Comparison of ENCODE assay signal across 9 cellular contexts in genomic region chr18:26103579-26103978, GRCh38. TPM values are rescaled to one million over a fixed set of nuclear protein-coding genes. Genes with fewer than 3 reads are reported as not detected.
A peak's percentile ranks its signal among the peaks of the same experiment; 100 is the strongest.
DNase-seq lines count a peak whose midpoint lies in the region; ATAC-seq and TF ChIP-seq lines count a peak whose summit lies in the region.
"Had no signal": no experiment of that assay in that cellular context is flagged by ENCODE, and none has a peak within 500 bp of the region (broad histone marks: within the 10 kb centered on the region; RNA-seq: fewer than 3 reads in every experiment).

No MANE protein-coding gene starts in this region.

- ATAC-seq in HG02610 (IDR thresholded peaks at IDR 0.05; ENCODE audit: unreplicated experiment) (no peak), HG03095 (IDR thresholded peaks at IDR 0.05; ENCODE audit: unreplicated experiment) (no peak)

- peaks cover 7% of the 10 kb centered on the region for H3K27me3 Mint-ChIP-seq in Caco-2 (ENCODE audit: insufficient read depth, unreplicated experiment)

- no TSS peak for BruUV-seq in Caco-2 (replicated peaks; lab: Mats Ljungman, UMichigan)

- POLR2A ChIA-PET in Caco-2 (lab: Charles Lee) = no interaction called here

- H3K27ac ChIP-seq in osteoblast (ENCODE audit: low read depth, low read length) = no peak overlapping the region
- H3K27ac ChIP-seq: left ventricle myocardium inferior had no signal

- H3K4me2 ChIP-seq in osteoblast (ENCODE audit: insufficient read depth, low read length) = no peak overlapping the region

- no peak overlapping the region for H3K27ac Mint-ChIP-seq in Caco-2 (ENCODE audit: unreplicated experiment)

- no peaks in the 10 kb centered on the region for H3K36me3 ChIP-seq in osteoblast (ENCODE audit: insufficient read depth, low read length)
- H3K36me3 ChIP-seq in Caco-2 (ENCODE audit: control insufficient read depth, insufficient read depth, low read length) = no peaks in the 10 kb centered on the region
- H3K36me3 ChIP-seq: left ventricle myocardium inferior had no signal

- no peaks in the 10 kb centered on the region for H3K4me1 Mint-ChIP-seq in Caco-2 (ENCODE audit: low read depth, unreplicated experiment)

- no peaks in the 10 kb centered on the region for H3K36me3 Mint-ChIP-seq in Caco-2 (ENCODE audit: insufficient read depth, unreplicated experiment)

- no peak overlapping the region for H2AFZ ChIP-seq in osteoblast (ENCODE audit: low read length)

- H4K20me1 ChIP-seq in osteoblast (ENCODE audit: insufficient read depth, low read length) = no peaks in the 10 kb centered on the region

- H3K4me3 Mint-ChIP-seq in Caco-2 (ENCODE audit: unreplicated experiment) = no peak overlapping the region

- H3K79me2 ChIP-seq in osteoblast (ENCODE audit: insufficient read depth, low read length) = no peaks in the 10 kb centered on the region

- CTCF ChIA-PET in Caco-2 (lab: Charles Lee) = no interaction called here

- H3K4me3 ChIP-seq in osteoblast (ENCODE audit: insufficient read depth, low read length) (no peak overlapping the region), Caco-2 (ENCODE audit: low read depth, low read length) (no peak overlapping the region)
- H3K4me3 ChIP-seq: left ventricle myocardium inferior had no signal

- peak; percentile 46 for DNase-seq in ELF-1 (ENCODE audit: low read depth, low spot score)
- DNase-seq in NAMALWA (ENCODE audit: low spot score) = peak; percentile 54
- DNase-seq in activated naive CD4-positive, alpha-beta T cell treated with anti-CD3 and anti-CD28 coated beads, Interleukin-2, amount 50 U/mL, for 16 hours = peak; percentile 36
- DNase-seq in osteoblast (ENCODE audit: insufficient read length, low spot score, missing footprints) = peak; percentile 43
- no peak for DNase-seq in Caco-2
- DNase-seq in NOMO-1 treated with DMSO at 0.1 percent for 48 hours (lab: John Stamatoyannopoulos, UW; ENCODE audit: unreplicated experiment) = no peak
- DNase-seq: left ventricle myocardium inferior had no signal

- H3K4me1 ChIP-seq in osteoblast (ENCODE audit: insufficient read depth, low read length) = no peaks in the 10 kb centered on the region
- H3K4me1 ChIP-seq in Caco-2 = no peaks in the 10 kb centered on the region
- H3K4me1 ChIP-seq: left ventricle myocardium inferior had no signal

- no peak for TF ChIP-seq CTCF in osteoblast (IDR thresholded peaks at IDR 0.05; ENCODE audit: extremely low read depth, low read depth, low read length)
- TF ChIP-seq CTCF in Caco-2 (IDR thresholded peaks at IDR 0.05; ENCODE audit: insufficient read depth in 1 of 2, low read depth in 1 of 2, low read length in 1 of 2, severe bottlenecking in 1 of 2, unreplicated experiment in 1 of 2) = no peak

- no peaks in the 10 kb centered on the region for H3K9me3 ChIP-seq in osteoblast (ENCODE audit: low read depth, low read length)
- no peaks in the 10 kb centered on the region for H3K9me3 ChIP-seq in Caco-2
- H3K9me3 ChIP-seq: left ventricle myocardium inferior had no signal

- no peaks in the 10 kb centered on the region for H3K9me3 Mint-ChIP-seq in Caco-2 (ENCODE audit: unreplicated experiment)

- H3K27me3 ChIP-seq in osteoblast (ENCODE audit: insufficient read depth, low read length) (no peaks in the 10 kb centered on the region), Caco-2 (replicated peaks; ENCODE audit: control insufficient read depth, insufficient read depth, low read length) (no peaks in the 10 kb centered on the region)

- intact Hi-C loops in Caco-2 (cut with micrococcal nuclease; ENCODE audit: unreplicated experiment) = no loop called here

RNA-seq across cellular contexts. Expression of gene SS18, which starts 13.2 kb away (rescaled TPM):
- total RNA-seq in osteoblast (120 and 132 TPM in 2 replicates), Caco-2 (2022) (34.5 and 34.6 TPM in 2 replicates)

RNA-seq across cellular contexts. Expression of gene PSMA8, which starts 30.1 kb away (rescaled TPM):
- not detected in 2 replicates for total RNA-seq in osteoblast
- total RNA-seq in Caco-2 (2022) = not detected in 2 replicates
- total RNA-seq: left ventricle myocardium inferior had no signal

Comparison
In these comparisons a context has a peak if more than half of its experiments do, and no peak if none do; other contexts are left out.
1. DNase-seq: peak in ELF-1 (single experiment), NAMALWA (single experiment), activated naive CD4-positive, alpha-beta T cell treated with anti-CD3 and anti-CD28 coated beads, Interleukin-2, amount 50 U/mL, for 16 hours (single experiment) and osteoblast (single experiment); none in Caco-2 (0 of 2) and NOMO-1 treated with DMSO at 0.1 percent for 48 hours (single experiment).